16 cellular contexts compared by ENCODE assay signal in genomic region chr12:67634167-67634793, GRCh38. TPM values are rescaled to one million over a fixed set of nuclear protein-coding genes. Genes with fewer than 3 reads are reported as not detected.
A peak's percentile ranks its signal among the peaks of the same experiment; 100 is the strongest.
DNase-seq lines count a peak whose midpoint lies in the region; ATAC-seq and TF ChIP-seq lines count a peak whose summit lies in the region.
"Had no signal": no experiment of that assay in that cellular context is flagged by ENCODE, and none has a peak within 500 bp of the region (broad histone marks: within the 10 kb centered on the region; RNA-seq: fewer than 3 reads in every experiment).

No MANE protein-coding gene starts in this region.

- H3K4me3 ChIP-seq in H7 (ENCODE audit: insufficient read depth, low read depth, low read length), result no peak overlapping the region

- ATAC-seq in activated T-cell treated with anti-CD3 and anti-CD28 coated beads, Interleukin-2, amount 50 U/mL, for 72 hours (replicated peaks in 1 of 2), result peak; percentile 17 to 36
- ATAC-seq in stimulated activated effector memory CD8-positive, alpha-beta T cell treated with anti-CD3 and anti-CD28 coated beads, Interleukin-12 subunit alpha, Interleukin-12 subunit beta, amount 100 ng/mL, for 72 hours, result peak; percentile 61
- ATAC-seq in GM21381 (IDR thresholded peaks at IDR 0.05; ENCODE audit: unreplicated experiment) (no peak), GM19023 (IDR thresholded peaks at IDR 0.05; ENCODE audit: unreplicated experiment) (no peak)

- no peaks in the 10 kb centered on the region for H3K27me3 Mint-ChIP-seq in activated T-cell treated with anti-CD3 and anti-CD28 coated beads, Interleukin-2, amount 50 U/mL, for 72 hours (ENCODE audit: low read depth)
- H3K27me3 Mint-ChIP-seq in chondrocyte (ENCODE audit: low read depth), result no peaks in the 10 kb centered on the region
- H3K27me3 Mint-ChIP-seq: type B pancreatic cell had no signal

- no peaks in the 10 kb centered on the region for H3K27me3 ChIP-seq in H7 (ENCODE audit: control insufficient read depth, insufficient read depth, low read length)

- peaks cover 3 to 5% of the 10 kb centered on the region in 2 donors for H3K9me3 Mint-ChIP-seq in activated T-cell treated with anti-CD3 and anti-CD28 coated beads, Interleukin-2, amount 50 U/mL, for 72 hours
- no peaks in the 10 kb centered on the region for H3K9me3 Mint-ChIP-seq in chondrocyte (ENCODE audit: low read depth)
- H3K9me3 Mint-ChIP-seq in stimulated activated effector memory CD8-positive, alpha-beta T cell treated with anti-CD3 and anti-CD28 coated beads, Interleukin-12 subunit alpha, Interleukin-12 subunit beta, amount 100 ng/mL, for 72 hours, result peaks cover 3% of the 10 kb centered on the region
- H3K9me3 Mint-ChIP-seq: type B pancreatic cell had no signal

- peak overlapping the region; percentile 1 for H3K27ac Mint-ChIP-seq in activated T-cell treated with anti-CD3 and anti-CD28 coated beads, Interleukin-2, amount 50 U/mL, for 72 hours
- peak overlapping the region; percentile 39 for H3K27ac Mint-ChIP-seq in chondrocyte (ENCODE audit: unreplicated experiment)
- H3K27ac Mint-ChIP-seq in stimulated activated effector memory CD8-positive, alpha-beta T cell treated with anti-CD3 and anti-CD28 coated beads, Interleukin-12 subunit alpha, Interleukin-12 subunit beta, amount 100 ng/mL, for 72 hours, result peak overlapping the region; percentile 18
- H3K27ac Mint-ChIP-seq: activated naive CD8-positive, alpha-beta T cell treated with anti-CD3 and anti-CD28 coated beads, Interleukin-2, amount 10 ng/mL, durations not matched to agents 7 days and 5 days; type B pancreatic cell had no signal

- peaks cover 3 to 6% of the 10 kb centered on the region in 2 donors for H3K36me3 Mint-ChIP-seq in activated T-cell treated with anti-CD3 and anti-CD28 coated beads, Interleukin-2, amount 50 U/mL, for 72 hours (ENCODE audit: insufficient read depth in 2 of 2)
- H3K36me3 Mint-ChIP-seq in chondrocyte (ENCODE audit: low read depth), result no peaks in the 10 kb centered on the region
- peaks cover 8% of the 10 kb centered on the region for H3K36me3 Mint-ChIP-seq in stimulated activated effector memory CD8-positive, alpha-beta T cell treated with anti-CD3 and anti-CD28 coated beads, Interleukin-12 subunit alpha, Interleukin-12 subunit beta, amount 100 ng/mL, for 72 hours
- H3K36me3 Mint-ChIP-seq: type B pancreatic cell had no signal

- H3K4me3 Mint-ChIP-seq in activated T-cell treated with anti-CD3 and anti-CD28 coated beads, Interleukin-2, amount 50 U/mL, for 72 hours, result peak overlapping the region; percentile 41 to 50
- no peak overlapping the region for H3K4me3 Mint-ChIP-seq in chondrocyte (ENCODE audit: unreplicated experiment)
- H3K4me3 Mint-ChIP-seq in stimulated activated effector memory CD8-positive, alpha-beta T cell treated with anti-CD3 and anti-CD28 coated beads, Interleukin-12 subunit alpha, Interleukin-12 subunit beta, amount 100 ng/mL, for 72 hours, result no peak overlapping the region
- H3K4me3 Mint-ChIP-seq: activated naive CD8-positive, alpha-beta T cell treated with anti-CD3 and anti-CD28 coated beads, Interleukin-2, amount 10 ng/mL, durations not matched to agents 7 days and 5 days; type B pancreatic cell had no signal

- no peak for DNase-seq in activated T-cell treated with anti-CD3 and anti-CD28 coated beads, Interleukin-2, amount 50 U/mL, for 72 hours
- DNase-seq in activated T-cell treated with anti-CD3 and anti-CD28 coated beads for 4 hours, result no peak
- DNase-seq in H7, result peak; percentile 40
- DNase-seq in chondrocyte (ENCODE audit: low spot score), result no peak
- no peak for DNase-seq in stimulated activated effector memory CD8-positive, alpha-beta T cell treated with anti-CD3 and anti-CD28 coated beads, Interleukin-12 subunit alpha, Interleukin-12 subunit beta, amount 100 ng/mL, for 72 hours (ENCODE audit: low spot score in 2 of 2)
- no peak for DNase-seq in NCI-H2107 (lab: John Stamatoyannopoulos, UW)
- DNase-seq: activated naive CD8-positive, alpha-beta T cell treated with anti-CD3 and anti-CD28 coated beads, Interleukin-2, amount 10 ng/mL, durations not matched to agents 7 days and 5 days; effector memory CD4-positive, alpha-beta T cell; NCI-H1092; NCI-H2227 treated with DMSO at 0.1 percent for 48 hours; retina; stimulated activated CD4-positive, alpha-beta T cell treated with anti-CD3 and anti-CD28 coated beads, Interleukin-2, amount 100 ng/mL, for 48 hours; stimulated activated CD8-positive, alpha-beta memory T cell treated with anti-CD3 and anti-CD28 coated beads, Interleukin-4, amount 100 ng/mL, for 48 hours had no signal

- no peak for TF ChIP-seq CTCF in chondrocyte (IDR thresholded peaks at IDR 0.05)

- H3K36me3 ChIP-seq in H7 (replicated peaks; ENCODE audit: control insufficient read depth, insufficient read depth, low read length), result no peaks in the 10 kb centered on the region

- H3K4me1 Mint-ChIP-seq in activated T-cell treated with anti-CD3 and anti-CD28 coated beads, Interleukin-2, amount 50 U/mL, for 72 hours (ENCODE audit: low read depth), result peaks cover 57% of the 10 kb centered on the region
- H3K4me1 Mint-ChIP-seq in chondrocyte (ENCODE audit: low read depth), result peaks cover 30% of the 10 kb centered on the region
- peaks cover 49% of the 10 kb centered on the region for H3K4me1 Mint-ChIP-seq in stimulated activated effector memory CD8-positive, alpha-beta T cell treated with anti-CD3 and anti-CD28 coated beads, Interleukin-12 subunit alpha, Interleukin-12 subunit beta, amount 100 ng/mL, for 72 hours

RNA-seq across cellular contexts. Expression of gene DYRK2, which starts 14.3 kb away (rescaled TPM):
- 10 to 100 TPM; 27.3 to 30.3 TPM for total RNA-seq in activated T-cell treated with anti-CD3 and anti-CD28 coated beads, Interleukin-2, amount 50 U/mL, for 72 hours
- total RNA-seq in H7 (2014; rRNA removed; shearing (Covaris generic)), result 32.3 and 32.4 TPM in 2 replicates
- 38.4 to 54.1 TPM (median 46.6 TPM) in 3 replicates for total RNA-seq in chondrocyte

Comparison
In these comparisons a context has a peak if more than half of its experiments do, and no peak if none do; other contexts are left out.
1. ATAC-seq: peak in activated T-cell treated with anti-CD3 and anti-CD28 coated beads, Interleukin-2, amount 50 U/mL, for 72 hours (2 of 2) and stimulated activated effector memory CD8-positive, alpha-beta T cell treated with anti-CD3 and anti-CD28 coated beads, Interleukin-12 subunit alpha, Interleukin-12 subunit beta, amount 100 ng/mL, for 72 hours (single experiment); none in GM21381 (single experiment) and GM19023 (single experiment).
2. H3K4me3 Mint-ChIP-seq: peak in activated T-cell treated with anti-CD3 and anti-CD28 coated beads, Interleukin-2, amount 50 U/mL, for 72 hours (2 of 2); none in chondrocyte (single experiment) and stimulated activated effector memory CD8-positive, alpha-beta T cell treated with anti-CD3 and anti-CD28 coated beads, Interleukin-12 subunit alpha, Interleukin-12 subunit beta, amount 100 ng/mL, for 72 hours (single experiment).
3. Peak in every context shown above with its lines, with median percentiles within 50 percentile points of each other: H3K27ac Mint-ChIP-seq.